ENCODE assay signal across 8 cellular contexts in genomic region chr2:19347619-19348562, GRCh38. TPM values are rescaled to one million over a fixed set of nuclear protein-coding genes. Genes with fewer than 3 reads are reported as not detected.
DNase-seq lines count a peak whose midpoint lies in the region; ATAC-seq and TF ChIP-seq lines count a peak whose summit lies in the region.

No MANE protein-coding gene starts in this region.

- peak; percentile 97 for TF ChIP-seq POLR2A in transverse colon (IDR thresholded peaks at IDR 0.05)

- H3K27me3 ChIP-seq in transverse colon: peaks cover 27% of the 10 kb centered on the region

- in situ Hi-C loops in GM13977 (cut with MboI; ENCODE audit: low pct_unique_long_range_greater_than_20kb, low sequenced_read_pairs, unreplicated experiment) (no loop called here), transverse colon (cut with MboI; ENCODE audit: low pct_ligation_motif_present in 1 of 4, low pct_unique_long_range_greater_than_20kb in 1 of 4, low sequenced_read_pairs in 3 of 4) (no loop called here)

- peak; percentile 96 for DNase-seq in GM13977 (ENCODE audit: low spot score)
- peak; percentile 83 for DNase-seq in NCI-H1436 (lab: John Stamatoyannopoulos, UW)
- peak; percentile 87 for DNase-seq in SW480 (ENCODE audit: low spot score)
- DNase-seq in cardiac septum (ENCODE audit: low spot score): peak; percentile 96
- peak; percentile 94 for DNase-seq in pons (ENCODE audit: low spot score)
- DNase-seq in transverse colon: peak; percentile 97

- H3K27ac ChIP-seq in adipose tissue (ENCODE audit: low read depth, low read length) (peak overlapping the region; percentile 23), transverse colon (peak overlapping the region; percentile 87 to 96 (median 92))

- WGBS in adipose tissue, 3 donors: 1 to 2% (median 2%) methylated on average over 75 to 76 of the region's 76 CpGs
- 3% methylated on average over 76 of the region's 76 CpGs; no CpG with 5 or more reads in 1 of the 2 donors for WGBS in transverse colon (ENCODE audit: low coverage in 1 of 2), 2 donors

- H3K9me3 ChIP-seq in transverse colon: no peaks in the 10 kb centered on the region

- no peak for TF ChIP-seq CTCF in GM13977 (IDR thresholded peaks at IDR 0.05; ENCODE audit: extremely low read depth, insufficient read depth, missing control alignments)
- peak in 1 of 5 experiments; percentile 15 for TF ChIP-seq CTCF in transverse colon (IDR thresholded peaks at IDR 0.05)

- H3K4me3 ChIP-seq in transverse colon: peak overlapping the region; percentile 62 to 92 (median 78)

- H3K36me3 ChIP-seq in transverse colon: no peaks in the 10 kb centered on the region

- H3K4me1 ChIP-seq in transverse colon: peaks cover 4 to 28% (median 8%) of the 10 kb centered on the region in 4 donors

- intact Hi-C loops in cardiac septum (cut with DNase I): no loop called here
- intact Hi-C loops in transverse colon (cut with DNase I; ENCODE audit: low total_unique reads): no loop called here

- TF ChIP-seq EP300 in transverse colon (IDR thresholded peaks at IDR 0.05; ENCODE audit: low read depth): peak; percentile 60

- peak; percentile 88 for ATAC-seq in HG02852 (IDR thresholded peaks at IDR 0.05; ENCODE audit: unreplicated experiment)

RNA-seq across cellular contexts. Expression of gene OSR1, which starts 10.5 kb away (rescaled TPM):
- polyA plus RNA-seq in adipose tissue: 10 to 100 TPM in 2 of 3 donors, 1 to 10 TPM in 1; 2.7 to 24.6 (median 20.3) TPM
- 1.4 TPM for total RNA-seq in cardiac septum
- 10 to 100 TPM in 1 of 4 donors, 1 to 10 TPM in 3; 1.4 to 15.7 (median 3.4) TPM for total RNA-seq in transverse colon

Comparison
In these comparisons a context has a peak if more than half of its experiments do, and no peak if none do; other contexts are left out.
1. Peak in every context shown above with its lines: DNase-seq, ATAC-seq, H3K4me3 ChIP-seq and H3K27ac ChIP-seq.